In the genomic region with DNA sequence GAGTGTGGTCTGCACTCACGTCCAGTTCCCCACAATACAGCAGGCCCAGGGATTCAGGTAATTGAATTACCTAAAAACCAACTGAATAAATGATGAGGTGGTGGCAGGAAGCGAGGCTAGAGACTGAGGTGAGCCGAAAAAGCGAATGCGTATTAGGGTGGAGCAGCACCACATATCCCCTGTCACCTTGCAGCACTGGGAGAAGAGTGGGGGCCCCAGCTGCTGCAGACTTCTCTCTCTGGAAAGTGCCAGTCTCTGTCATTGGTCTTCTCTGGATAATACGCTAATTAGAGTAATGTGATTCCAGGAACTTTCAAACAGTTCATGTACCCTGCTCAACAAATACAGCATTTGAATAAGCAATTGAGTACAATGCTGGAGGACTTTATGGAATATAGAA, we compare ENCODE assay signal across 32 cellular contexts.
"Had no signal": no experiment of that assay in that cellular context is flagged by ENCODE, and none has a peak within 500 bp of the region (broad histone marks: within the 10 kb centered on the region; RNA-seq: fewer than 3 reads in every experiment).

No MANE protein-coding gene starts in this region.

- H3K27me3 Mint-ChIP-seq: activated CD4-positive, alpha-beta T cell treated with anti-CD3 and anti-CD28 coated beads for 36 hours; activated CD4-positive, alpha-beta T cell treated with anti-CD3 and anti-CD28 coated beads, Interleukin-2, amount 10 ng/mL, durations not matched to agents 7 days and 5 days; activated naive CD8-positive, alpha-beta T cell treated with anti-CD3 and anti-CD28 coated beads, Interleukin-2, amount 50 U/mL, for 24 hours; activated T-cell treated with anti-CD3 and anti-CD28 coated beads, Interleukin-2, amount 50 U/mL, for 24 hours; IgD-negative memory B cell had no signal

- H3K4me3 ChIP-seq: ascending aorta, body of pancreas, breast epithelium, MG63, SJCRH30 had no signal

- H3K36me3 ChIP-seq: ascending aorta, breast epithelium, MG63 had no signal

- DNase-seq: activated CD4-positive, alpha-beta T cell treated with anti-CD3 and anti-CD28 coated beads for 36 hours; activated CD4-positive, alpha-beta T cell treated with anti-CD3 and anti-CD28 coated beads, Interleukin-2, amount 10 ng/mL, durations not matched to agents 7 days and 5 days; activated CD4-positive, alpha-beta T cell treated with anti-CD3 and anti-CD28 coated beads, Interleukin-2, amount 50 U/mL, for 48 hours; activated CD8-positive, alpha-beta T cell treated with anti-CD3 and anti-CD28 coated beads, Interleukin-2, amount 10 ng/mL, durations not matched to agents 7 days and 5 days; activated gamma-delta T cell treated with Interleukin-2 at 50 U/mL for 16 hours; activated naive CD4-positive, alpha-beta T cell treated with anti-CD3 and anti-CD28 coated beads for 36 hours; activated naive CD8-positive, alpha-beta T cell treated with anti-CD3 and anti-CD28 coated beads, Interleukin-2, amount 50 U/mL, for 24 hours; activated T-cell treated with anti-CD3 and anti-CD28 coated beads, Interleukin-2, amount 50 U/mL, for 24 hours; body of pancreas; Kasumi-1; KG1; MG63; NCI-H1048; NCI-H1105 treated with DMSO at 0.1 percent for 48 hours; NCI-H1436; NCI-H1694; NCI-H2029; NCI-H2107; NCI-H226; NCI-H446 treated with DMSO at 0.1 percent for 48 hours; NCI-H774; SHP77; SJCRH30; SK-N-SH had no signal

- H3K4me1 ChIP-seq: ascending aorta, breast epithelium, SJCRH30 had no signal

- H3K4me1 Mint-ChIP-seq: activated CD4-positive, alpha-beta T cell treated with anti-CD3 and anti-CD28 coated beads for 36 hours; activated CD4-positive, alpha-beta T cell treated with anti-CD3 and anti-CD28 coated beads, Interleukin-2, amount 10 ng/mL, durations not matched to agents 7 days and 5 days; activated naive CD8-positive, alpha-beta T cell treated with anti-CD3 and anti-CD28 coated beads, Interleukin-2, amount 50 U/mL, for 24 hours had no signal

- H3K9me3 ChIP-seq: ascending aorta, body of pancreas, breast epithelium, MG63, SJCRH30, SK-N-SH had no signal

- H3K27ac ChIP-seq: ascending aorta, body of pancreas, breast epithelium, SJCRH30 had no signal

- H3K27me3 ChIP-seq: ascending aorta, body of pancreas, breast epithelium, MG63, SJCRH30 had no signal

- H3K36me3 Mint-ChIP-seq: activated naive CD4-positive, alpha-beta T cell treated with anti-CD3 and anti-CD28 coated beads, Interleukin-2, amount 50 U/mL, for 72 hours had no signal

- H3K27ac Mint-ChIP-seq: activated CD4-positive, alpha-beta T cell treated with anti-CD3 and anti-CD28 coated beads for 36 hours; activated CD4-positive, alpha-beta T cell treated with anti-CD3 and anti-CD28 coated beads, Interleukin-2, amount 10 ng/mL, durations not matched to agents 7 days and 5 days; activated CD8-positive, alpha-beta T cell treated with anti-CD3 and anti-CD28 coated beads, Interleukin-2, amount 10 ng/mL, durations not matched to agents 7 days and 5 days; activated naive CD4-positive, alpha-beta T cell treated with anti-CD3 and anti-CD28 coated beads for 36 hours; activated naive CD8-positive, alpha-beta T cell treated with anti-CD3 and anti-CD28 coated beads, Interleukin-2, amount 50 U/mL, for 24 hours; activated T-cell treated with anti-CD3 and anti-CD28 coated beads, Interleukin-2, amount 50 U/mL, for 24 hours; IgD-negative memory B cell; T-helper 1 cell treated with Interleukin-12 subunit alpha and Interleukin-12 subunit beta and Interleukin-4 antibody, amounts not matched to agents 30 μg/mL and 1 μg/mL, for 36 hours; T-helper 2 cell treated with Interferon-gamma antibody and Interleukin-4, amounts not matched to agents 5 μg/mL and 100 μg/mL, for 36 hours had no signal

- ATAC-seq: activated CD4-positive, alpha-beta T cell treated with anti-CD3 and anti-CD28 coated beads for 36 hours; activated CD4-positive, CD25-positive, alpha-beta regulatory T cell treated with anti-CD3 and anti-CD28 coated beads, Interleukin-2, amount 50 U/mL, for 24 hours; activated CD8-positive, alpha-beta T cell treated with anti-CD3 and anti-CD28 coated beads, Interleukin-2, amount 10 ng/mL, durations not matched to agents 7 days and 5 days; activated naive CD4-positive, alpha-beta T cell treated with anti-CD3 and anti-CD28 coated beads, Interleukin-2, amount 50 U/mL, for 72 hours; activated naive CD8-positive, alpha-beta T cell treated with anti-CD3 and anti-CD28 coated beads, Interleukin-2, amount 50 U/mL, for 24 hours; body of pancreas; Panc1 had no signal

- H3K4me3 Mint-ChIP-seq: activated CD4-positive, alpha-beta T cell treated with anti-CD3 and anti-CD28 coated beads for 36 hours; activated CD4-positive, alpha-beta T cell treated with anti-CD3 and anti-CD28 coated beads, Interleukin-2, amount 10 ng/mL, durations not matched to agents 7 days and 5 days; activated CD8-positive, alpha-beta T cell treated with anti-CD3 and anti-CD28 coated beads, Interleukin-2, amount 10 ng/mL, durations not matched to agents 7 days and 5 days; activated naive CD4-positive, alpha-beta T cell treated with anti-CD3 and anti-CD28 coated beads for 36 hours; activated naive CD8-positive, alpha-beta T cell treated with anti-CD3 and anti-CD28 coated beads, Interleukin-2, amount 50 U/mL, for 24 hours; activated T-cell treated with anti-CD3 and anti-CD28 coated beads, Interleukin-2, amount 50 U/mL, for 24 hours; IgD-negative memory B cell; T-helper 1 cell treated with Interleukin-12 subunit alpha and Interleukin-12 subunit beta and Interleukin-4 antibody, amounts not matched to agents 30 μg/mL and 1 μg/mL, for 36 hours; T-helper 2 cell treated with Interferon-gamma antibody and Interleukin-4, amounts not matched to agents 5 μg/mL and 100 μg/mL, for 36 hours had no signal

- H3K9me3 Mint-ChIP-seq: activated CD4-positive, alpha-beta T cell treated with anti-CD3 and anti-CD28 coated beads, Interleukin-2, amount 10 ng/mL, durations not matched to agents 7 days and 5 days; activated naive CD4-positive, alpha-beta T cell treated with anti-CD3 and anti-CD28 coated beads for 36 hours; activated naive CD4-positive, alpha-beta T cell treated with anti-CD3 and anti-CD28 coated beads, Interleukin-2, amount 50 U/mL, for 72 hours; activated naive CD8-positive, alpha-beta T cell treated with anti-CD3 and anti-CD28 coated beads, Interleukin-2, amount 50 U/mL, for 24 hours; activated T-cell treated with anti-CD3 and anti-CD28 coated beads, Interleukin-2, amount 50 U/mL, for 24 hours; IgD-negative memory B cell; T-helper 1 cell treated with Interleukin-12 subunit alpha and Interleukin-12 subunit beta and Interleukin-4 antibody, amounts not matched to agents 30 μg/mL and 1 μg/mL, for 36 hours; T-helper 2 cell treated with Interferon-gamma antibody and Interleukin-4, amounts not matched to agents 5 μg/mL and 100 μg/mL, for 36 hours had no signal
